15 cellular contexts compared by ENCODE assay signal in genomic region chr14:76951149-76951548, GRCh38.
A peak's percentile ranks its signal among the peaks of the same experiment; 100 is the strongest.
DNase-seq lines count a peak whose midpoint lies in the region; ATAC-seq and TF ChIP-seq lines count a peak whose summit lies in the region.
"Had no signal": no experiment of that assay in that cellular context is flagged by ENCODE, and none has a peak within 500 bp of the region (broad histone marks: within the 10 kb centered on the region; RNA-seq: fewer than 3 reads in every experiment).

No MANE protein-coding gene starts in this region.

- H3K36me3 Mint-ChIP-seq in activated T-helper 17 cell treated with anti-CD3 and anti-CD28 coated beads, Interleukin-2, amount 50 U/mL, for 72 hours (ENCODE audit: low read depth): no peaks in the 10 kb centered on the region
- H3K36me3 Mint-ChIP-seq in glutamatergic neuron (ENCODE audit: unreplicated experiment) (no peaks in the 10 kb centered on the region), T-helper 17 cell (ENCODE audit: low read depth) (peaks cover 4% of the 10 kb centered on the region)

- H3K27me3 Mint-ChIP-seq in activated T-helper 17 cell treated with anti-CD3 and anti-CD28 coated beads, Interleukin-2, amount 50 U/mL, for 72 hours: no peaks in the 10 kb centered on the region
- peaks cover 8% of the 10 kb centered on the region for H3K27me3 Mint-ChIP-seq in glutamatergic neuron (ENCODE audit: unreplicated experiment)
- H3K27me3 Mint-ChIP-seq in T-helper 17 cell: no peaks in the 10 kb centered on the region
- H3K27me3 Mint-ChIP-seq: activated CD4-positive, alpha-beta T cell treated with anti-CD3 and anti-CD28 coated beads, Interleukin-2, amount 10 ng/mL, durations not matched to agents 24 days and 14 days had no signal

- peaks cover 25% of the 10 kb centered on the region for H3K4me1 Mint-ChIP-seq in activated T-helper 17 cell treated with anti-CD3 and anti-CD28 coated beads, Interleukin-2, amount 50 U/mL, for 72 hours
- H3K4me1 Mint-ChIP-seq in glutamatergic neuron (ENCODE audit: low read depth, unreplicated experiment): peaks cover 40% of the 10 kb centered on the region
- H3K4me1 Mint-ChIP-seq in T-helper 17 cell: peaks cover 33% of the 10 kb centered on the region

- no peak for TF ChIP-seq CTCF in glutamatergic neuron (IDR thresholded peaks at IDR 0.05; ENCODE audit: partially characterized antibody, unreplicated experiment)

- no peak for ATAC-seq in activated T-helper 17 cell treated with anti-CD3 and anti-CD28 coated beads, Interleukin-2, amount 50 U/mL, for 72 hours (replicated peaks)
- ATAC-seq in T-helper 17 cell: no peak
- ATAC-seq: stimulated activated naive CD8-positive, alpha-beta T cell treated with anti-CD3 and anti-CD28 coated beads, Interleukin-15, amount 100 ng/mL, for 72 hours had no signal

- peaks cover 63 to 69% (median 66%) of the 10 kb centered on the region in 3 donors for H3K4me1 ChIP-seq in skeletal muscle tissue (ENCODE audit: control insufficient read depth in 3 of 3, insufficient read depth in 3 of 3, low read length in 3 of 3)

- H3K9me3 ChIP-seq in skeletal muscle tissue (ENCODE audit: control insufficient read depth in 3 of 3, low read length in 3 of 3) (no peaks in the 10 kb centered on the region), T-helper 17 cell (ENCODE audit: control insufficient read depth, low read length, poor library complexity, severe bottlenecking) (no peaks in the 10 kb centered on the region)
- H3K9me3 ChIP-seq: ovary had no signal

- H3K9me3 Mint-ChIP-seq in activated T-helper 17 cell treated with anti-CD3 and anti-CD28 coated beads, Interleukin-2, amount 50 U/mL, for 72 hours: no peaks in the 10 kb centered on the region
- peaks cover 15% of the 10 kb centered on the region for H3K9me3 Mint-ChIP-seq in glutamatergic neuron (ENCODE audit: unreplicated experiment)
- H3K9me3 Mint-ChIP-seq: activated CD4-positive, alpha-beta T cell treated with anti-CD3 and anti-CD28 coated beads, Interleukin-2, amount 10 ng/mL, durations not matched to agents 24 days and 14 days; stimulated activated naive CD8-positive, alpha-beta T cell treated with anti-CD3 and anti-CD28 coated beads, Interleukin-15, amount 100 ng/mL, for 72 hours had no signal

- no peaks in the 10 kb centered on the region for H3K36me3 ChIP-seq in skeletal muscle tissue (ENCODE audit: control insufficient read depth in 3 of 3, insufficient read depth in 3 of 3, low read length in 3 of 3)
- H3K36me3 ChIP-seq: ovary had no signal

- H3K27me3 ChIP-seq in skeletal muscle tissue (ENCODE audit: control insufficient read depth in 3 of 3, insufficient read depth in 3 of 3, low read length in 3 of 3): no peaks in the 10 kb centered on the region
- H3K27me3 ChIP-seq: ovary had no signal

- H3K4me3 Mint-ChIP-seq in activated T-helper 17 cell treated with anti-CD3 and anti-CD28 coated beads, Interleukin-2, amount 50 U/mL, for 72 hours: no peak overlapping the region
- H3K4me3 Mint-ChIP-seq in glutamatergic neuron (ENCODE audit: unreplicated experiment): peak overlapping the region; percentile 31
- H3K4me3 Mint-ChIP-seq in T-helper 17 cell: no peak overlapping the region
- H3K4me3 Mint-ChIP-seq: activated CD4-positive, alpha-beta T cell treated with anti-CD3 and anti-CD28 coated beads, Interleukin-2, amount 10 ng/mL, durations not matched to agents 24 days and 14 days; stimulated activated naive CD8-positive, alpha-beta T cell treated with anti-CD3 and anti-CD28 coated beads, Interleukin-15, amount 100 ng/mL, for 72 hours had no signal

- in situ Hi-C loops in G401 (cut with HindIII; ENCODE audit: low sequenced_read_pairs): no loop called here

- DNase-seq in G401 (ENCODE audit: low spot score): peak; percentile 42
- no peak for DNase-seq in glutamatergic neuron
- no peak for DNase-seq in NCI-H146 treated with DMSO at 0.1 percent for 48 hours (lab: John Stamatoyannopoulos, UW; ENCODE audit: unreplicated experiment)
- no peak for DNase-seq in amniotic stem cell (lab: John Stamatoyannopoulos, UW)
- no peak for DNase-seq in NCI-H187 treated with DMSO at 0.1 percent for 48 hours (lab: John Stamatoyannopoulos, UW)
- no peak for DNase-seq in T-helper 17 cell
- DNase-seq: activated CD4-positive, alpha-beta T cell treated with anti-CD3 and anti-CD28 coated beads, Interleukin-2, amount 10 ng/mL, durations not matched to agents 24 days and 14 days; activated effector memory CD4-positive, alpha-beta T cell treated with anti-CD3 and anti-CD28 coated beads, Interleukin-2, amount 50 U/mL, for 16 hours; NCI-H2171; stimulated activated CD4-positive, alpha-beta T cell treated with anti-CD3 and anti-CD28 coated beads, Interleukin-4, amount 100 ng/mL, for 1 hour; stimulated activated naive CD8-positive, alpha-beta T cell treated with anti-CD3 and anti-CD28 coated beads, Interleukin-15, amount 100 ng/mL, for 72 hours; T-helper 1 cell had no signal

- H3K4me3 ChIP-seq in skeletal muscle tissue (ENCODE audit: low read length in 3 of 3): no peak overlapping the region
- H3K4me3 ChIP-seq: ovary had no signal

- no peak overlapping the region for H3K9ac ChIP-seq in skeletal muscle tissue (ENCODE audit: low read depth in 1 of 3, low read length in 3 of 3)

- peak overlapping the region; percentile 45 for H3K27ac ChIP-seq in skeletal muscle tissue (ENCODE audit: low read depth, low read length)

- peak overlapping the region; percentile 1 for H3K27ac Mint-ChIP-seq in activated T-helper 17 cell treated with anti-CD3 and anti-CD28 coated beads, Interleukin-2, amount 50 U/mL, for 72 hours
- H3K27ac Mint-ChIP-seq in glutamatergic neuron (ENCODE audit: unreplicated experiment) (no peak overlapping the region), T-helper 17 cell (no peak overlapping the region)
- H3K27ac Mint-ChIP-seq: activated CD4-positive, alpha-beta T cell treated with anti-CD3 and anti-CD28 coated beads, Interleukin-2, amount 10 ng/mL, durations not matched to agents 24 days and 14 days; stimulated activated naive CD8-positive, alpha-beta T cell treated with anti-CD3 and anti-CD28 coated beads, Interleukin-15, amount 100 ng/mL, for 72 hours had no signal
